Comparison of ENCODE assay signal across 7 cellular contexts in the genomic region with DNA sequence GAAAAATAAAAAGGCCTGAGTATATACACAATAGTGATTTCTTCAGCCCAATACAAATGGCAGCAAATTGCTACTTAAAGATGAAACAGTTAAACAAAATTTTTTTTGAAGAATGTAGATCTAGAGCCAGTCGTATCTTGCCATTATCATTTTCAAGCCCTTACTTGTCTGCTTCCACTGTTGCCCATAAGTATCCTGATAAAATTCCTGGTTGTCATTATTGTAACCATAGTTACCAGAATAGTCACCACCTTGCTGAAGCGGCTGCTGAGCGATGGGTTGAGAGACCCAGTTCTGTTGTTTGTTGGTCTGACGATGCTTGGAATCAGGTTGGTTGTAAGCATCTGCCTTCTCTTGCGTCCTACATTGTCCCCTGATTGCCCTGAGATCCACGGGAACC.
DNase-seq lines count a peak whose midpoint lies in the region; ATAC-seq, FAIRE-seq and TF ChIP-seq lines count a peak whose summit lies in the region.
"Not testable (repeated sequence)": the region's sequence is repeated elsewhere in the genome, so short reads cannot be mapped to it uniquely, and the experiment has no call there.

No MANE protein-coding gene starts in this region.

- H3K27me3 Mint-ChIP-seq in WTC11 (ENCODE audit: low read depth); activated naive CD8-positive, alpha-beta T cell treated with anti-CD3 and anti-CD28 coated beads, Interleukin-2, amount 10 ng/mL, durations not matched to agents 7 days and 5 days; effector memory CD8-positive, alpha-beta T cell; mesothelial cell of epicardium (ENCODE audit: low read depth): not testable (repeated sequence)

- not testable (repeated sequence) for H3K36me3 ChIP-seq in cardiac muscle cell, neutrophil

- not testable (repeated sequence) for DNase-seq in GM19239 (ENCODE audit: insufficient read length, low spot score); WTC11 (ENCODE audit: low spot score); activated naive CD8-positive, alpha-beta T cell treated with anti-CD3 and anti-CD28 coated beads, Interleukin-2, amount 10 ng/mL, durations not matched to agents 7 days and 5 days; effector memory CD8-positive, alpha-beta T cell; cardiac muscle cell (ENCODE audit: low read depth in 1 of 2, low spot score in 1 of 2); mesothelial cell of epicardium (ENCODE audit: low spot score in 2 of 2, unreplicated experiment in 2 of 2)

- H3K36me3 Mint-ChIP-seq in WTC11 = not testable (repeated sequence)
- H3K36me3 Mint-ChIP-seq in activated naive CD8-positive, alpha-beta T cell treated with anti-CD3 and anti-CD28 coated beads, Interleukin-2, amount 10 ng/mL, durations not matched to agents 7 days and 5 days = peaks cover 45% of the 10 kb centered on the region
- H3K36me3 Mint-ChIP-seq in effector memory CD8-positive, alpha-beta T cell (ENCODE audit: insufficient read depth) = peaks cover 24% of the 10 kb centered on the region
- peaks cover 22% of the 10 kb centered on the region for H3K36me3 Mint-ChIP-seq in mesothelial cell of epicardium

- FAIRE-seq in GM19239 (lab: Jason Lieb, UNC) = peak; percentile 21

- TF ChIP-seq CTCF in WTC11 (IDR thresholded peaks at IDR 0.05); cardiac muscle cell (IDR thresholded peaks at IDR 0.05; ENCODE audit: low read depth, low read length); mesothelial cell of epicardium (IDR thresholded peaks at IDR 0.05; ENCODE audit: unreplicated experiment); neutrophil (IDR thresholded peaks at IDR 0.05): not testable (repeated sequence)

- H3K27ac Mint-ChIP-seq in WTC11 (peak overlapping the region; percentile 23; the same call in 1 of the 2 replicates), mesothelial cell of epicardium (peak overlapping the region; percentile 71)
- peak overlapping the region; percentile 49 for H3K27ac Mint-ChIP-seq in activated naive CD8-positive, alpha-beta T cell treated with anti-CD3 and anti-CD28 coated beads, Interleukin-2, amount 10 ng/mL, durations not matched to agents 7 days and 5 days
- peak overlapping the region; percentile 14 to 81 for H3K27ac Mint-ChIP-seq in effector memory CD8-positive, alpha-beta T cell

- POLR2A ChIA-PET in WTC11 (lab: Charles Lee); activated naive CD8-positive, alpha-beta T cell treated with anti-CD3 and anti-CD28 coated beads, Interleukin-2, amount 10 ng/mL, durations not matched to agents 7 days and 5 days (lab: Charles Lee): not testable (repeated sequence)

- H3K27ac ChIP-seq in cardiac muscle cell (peak overlapping the region; percentile 42), neutrophil (peak overlapping the region; percentile 75)

- not testable (repeated sequence) for H3K27me3 ChIP-seq in cardiac muscle cell, neutrophil

- not testable (repeated sequence) for H3K4me3 ChIP-seq in cardiac muscle cell
- H3K4me3 ChIP-seq in neutrophil (ENCODE audit: low read depth in 1 of 2, low read length in 1 of 2) = peak overlapping the region in 1 of 2 experiments; percentile 19

- H3K9me3 Mint-ChIP-seq in WTC11; activated naive CD8-positive, alpha-beta T cell treated with anti-CD3 and anti-CD28 coated beads, Interleukin-2, amount 10 ng/mL, durations not matched to agents 7 days and 5 days; effector memory CD8-positive, alpha-beta T cell; mesothelial cell of epicardium: not testable (repeated sequence)

- not testable (repeated sequence) for H3K9me3 ChIP-seq in cardiac muscle cell (ENCODE audit: low read depth); neutrophil

- ATAC-seq in WTC11; activated naive CD8-positive, alpha-beta T cell treated with anti-CD3 and anti-CD28 coated beads, Interleukin-2, amount 10 ng/mL, durations not matched to agents 7 days and 5 days (ENCODE audit: low read depth); effector memory CD8-positive, alpha-beta T cell (replicated peaks): not testable (repeated sequence)

- CTCF ChIA-PET in WTC11 (lab: Charles Lee) = not testable (repeated sequence)

- H3K4me3 Mint-ChIP-seq in WTC11; activated naive CD8-positive, alpha-beta T cell treated with anti-CD3 and anti-CD28 coated beads, Interleukin-2, amount 10 ng/mL, durations not matched to agents 7 days and 5 days; effector memory CD8-positive, alpha-beta T cell; mesothelial cell of epicardium: not testable (repeated sequence)

- H3K4me1 ChIP-seq in cardiac muscle cell (ENCODE audit: low read depth) (peaks cover 26% of the 10 kb centered on the region), neutrophil (ENCODE audit: control insufficient read depth in 1 of 2, insufficient read depth in 1 of 2, low read depth in 1 of 2, low read length in 1 of 2) (peaks cover 21 to 24% of the 10 kb centered on the region in 2 experiments)

- not testable (repeated sequence) for H3K4me1 Mint-ChIP-seq in WTC11
- H3K4me1 Mint-ChIP-seq in activated naive CD8-positive, alpha-beta T cell treated with anti-CD3 and anti-CD28 coated beads, Interleukin-2, amount 10 ng/mL, durations not matched to agents 7 days and 5 days = peaks cover 15% of the 10 kb centered on the region
- peaks cover 14 to 19% of the 10 kb centered on the region in 2 donors for H3K4me1 Mint-ChIP-seq in effector memory CD8-positive, alpha-beta T cell (ENCODE audit: low read depth in 2 of 2)
- H3K4me1 Mint-ChIP-seq in mesothelial cell of epicardium = peaks cover 35% of the 10 kb centered on the region
